In the genomic region with DNA sequence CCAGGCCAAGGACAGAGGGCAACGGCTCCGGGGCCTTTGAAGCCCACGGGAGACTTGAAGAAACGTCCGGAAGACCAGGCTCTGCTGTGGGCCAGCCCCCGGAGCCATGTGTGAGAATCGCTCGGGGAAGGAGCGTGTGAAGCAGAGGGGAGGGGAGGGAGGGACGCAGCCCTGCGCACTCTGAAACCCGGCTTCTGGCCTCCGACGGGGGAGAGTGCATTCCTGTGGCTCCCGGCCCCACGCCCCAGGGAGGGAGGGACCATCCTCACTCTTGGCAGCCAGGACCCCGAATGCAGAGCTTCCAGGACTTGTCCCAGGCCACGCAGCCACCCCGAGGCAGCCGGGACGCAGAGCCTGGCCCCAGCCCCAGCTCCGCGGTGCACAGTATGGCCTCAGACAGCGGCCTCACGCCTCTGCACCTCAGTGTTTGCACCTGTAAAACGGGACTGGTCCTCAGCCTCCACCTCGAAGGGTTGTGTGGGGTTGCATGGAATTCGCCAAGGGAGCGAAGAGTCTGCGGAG, we compare ENCODE assay signal across 13 cellular contexts.
DNase-seq lines count a peak whose midpoint lies in the region; ATAC-seq and TF ChIP-seq lines count a peak whose summit lies in the region.
"Had no signal": no experiment of that assay in that cellular context is flagged by ENCODE, and none has a peak within 500 bp of the region (broad histone marks: within the 10 kb centered on the region; RNA-seq: fewer than 3 reads in every experiment).

No MANE protein-coding gene starts in this region.

- H3K36me3 ChIP-seq in SJCRH30 (no peaks in the 10 kb centered on the region), HAP-1 (replicated peaks) (no peaks in the 10 kb centered on the region)
- H3K36me3 ChIP-seq: stomach had no signal

- H3K36me3 Mint-ChIP-seq in Calu3 (ENCODE audit: insufficient read depth, unreplicated experiment) = peaks cover 5% of the 10 kb centered on the region
- H3K36me3 Mint-ChIP-seq in natural killer cell = no peaks in the 10 kb centered on the region
- H3K36me3 Mint-ChIP-seq: activated naive CD4-positive, alpha-beta T cell treated with anti-CD3 and anti-CD28 coated beads, Interleukin-2, amount 50 U/mL, for 24 hours had no signal

- H3K4me1 Mint-ChIP-seq in Calu3 (ENCODE audit: low read depth, unreplicated experiment) (no peaks in the 10 kb centered on the region), natural killer cell (peaks cover 8 to 10% of the 10 kb centered on the region in 2 donors)

- H3K4me3 Mint-ChIP-seq in Calu3 (ENCODE audit: low read depth, unreplicated experiment) (no peak overlapping the region), natural killer cell (no peak overlapping the region)

- peak; percentile 23 for ATAC-seq in left ventricle myocardium superior
- peak in 2 of 3 donors; percentile 50 to 71 for ATAC-seq in natural killer cell
- ATAC-seq in HG02870 (IDR thresholded peaks at IDR 0.05; ENCODE audit: unreplicated experiment) = no peak
- ATAC-seq in GM19467 (IDR thresholded peaks at IDR 0.05; ENCODE audit: unreplicated experiment) = no peak
- ATAC-seq: effector memory CD8-positive, alpha-beta T cell had no signal

- no peak for TF ChIP-seq CTCF in Calu3 (IDR thresholded peaks at IDR 0.05; ENCODE audit: unreplicated experiment)
- TF ChIP-seq CTCF in natural killer cell (IDR thresholded peaks at IDR 0.05) = no peak

- no TSS peak for BruUV-seq in Calu3 (replicated peaks; lab: Mats Ljungman, UMichigan)

- H3K27me3 Mint-ChIP-seq in Calu3 (ENCODE audit: unreplicated experiment) (peaks cover 70% of the 10 kb centered on the region), natural killer cell (ENCODE audit: low read depth in 2 of 2) (peaks cover 0 to 15% of the 10 kb centered on the region in 2 donors)

- CTCF ChIA-PET in Calu3 (lab: Charles Lee) = no interaction called here

- DNase-seq in Calu3 (peak; percentile 49), SJCRH30 (peak; percentile 54 to 55), left ventricle myocardium superior (peak; percentile 49), natural killer cell (no peak), HAP-1 (ENCODE audit: low spot score in 2 of 2) (no peak)
- DNase-seq in stimulated activated CD4-positive, alpha-beta T cell treated with anti-CD3 and anti-CD28 coated beads, Interleukin-2, amount 100 ng/mL, for 24 hours = no peak
- DNase-seq: activated CD4-positive, alpha-beta T cell treated with anti-CD3 and anti-CD28 coated beads for 48 hours; effector memory CD8-positive, alpha-beta T cell; hypothalamus; stomach had no signal

- in situ Hi-C loops in HAP-1 (cut with MboI; ENCODE audit: low sequenced_read_pairs) = no loop called here

- H3K27ac Mint-ChIP-seq in Calu3 (ENCODE audit: unreplicated experiment) = no peak overlapping the region
- no peak overlapping the region for H3K27ac Mint-ChIP-seq in natural killer cell
- H3K27ac Mint-ChIP-seq: activated naive CD4-positive, alpha-beta T cell treated with anti-CD3 and anti-CD28 coated beads, Interleukin-2, amount 50 U/mL, for 24 hours; effector memory CD8-positive, alpha-beta T cell had no signal

- H3K9me3 Mint-ChIP-seq in Calu3 (ENCODE audit: low read depth, unreplicated experiment) (no peaks in the 10 kb centered on the region), natural killer cell (no peaks in the 10 kb centered on the region)
- H3K9me3 Mint-ChIP-seq: activated naive CD4-positive, alpha-beta T cell treated with anti-CD3 and anti-CD28 coated beads, Interleukin-2, amount 50 U/mL, for 24 hours; effector memory CD8-positive, alpha-beta T cell had no signal

- H3K27me3 ChIP-seq in SJCRH30 (peaks cover 5% of the 10 kb centered on the region; the same call in 1 of the 2 replicates), HAP-1 (ENCODE audit: low read depth) (no peaks in the 10 kb centered on the region)

- H3K4me3 ChIP-seq in SJCRH30 = peak overlapping the region; percentile 31
- H3K4me3 ChIP-seq in HAP-1 = no peak overlapping the region
- H3K4me3 ChIP-seq: stomach had no signal

- no peak overlapping the region for H3K27ac ChIP-seq in SJCRH30
- H3K27ac ChIP-seq: stomach had no signal

- no peaks in the 10 kb centered on the region for H3K9me3 ChIP-seq in SJCRH30 (replicated peaks)
- H3K9me3 ChIP-seq in HAP-1 = no peaks in the 10 kb centered on the region
- H3K9me3 ChIP-seq: stomach had no signal

- H3K4me1 ChIP-seq in SJCRH30 = peaks cover 28% of the 10 kb centered on the region
- H3K4me1 ChIP-seq in HAP-1 = no peaks in the 10 kb centered on the region

- intact Hi-C loops in Calu3 (cut with micrococcal nuclease; ENCODE audit: unreplicated experiment) (no loop called here), left ventricle myocardium superior (cut with micrococcal nuclease) (no loop called here), natural killer cell (cut with micrococcal nuclease) (no loop called here)

Comparison
In these comparisons a context has a peak if more than half of its experiments do, and no peak if none do; other contexts are left out.
1. DNase-seq: peak in Calu3 (single experiment), SJCRH30 (2 of 2) and left ventricle myocardium superior (single experiment); none in natural killer cell (single experiment), HAP-1 (0 of 2) and stimulated activated CD4-positive, alpha-beta T cell treated with anti-CD3 and anti-CD28 coated beads, Interleukin-2, amount 100 ng/mL, for 24 hours (0 of 2).
2. ATAC-seq: peak in left ventricle myocardium superior (single experiment) and natural killer cell (2 of 3); none in HG02870 (single experiment) and GM19467 (single experiment).